1 cellular context compared by ENCODE assay signal in the genomic region with DNA sequence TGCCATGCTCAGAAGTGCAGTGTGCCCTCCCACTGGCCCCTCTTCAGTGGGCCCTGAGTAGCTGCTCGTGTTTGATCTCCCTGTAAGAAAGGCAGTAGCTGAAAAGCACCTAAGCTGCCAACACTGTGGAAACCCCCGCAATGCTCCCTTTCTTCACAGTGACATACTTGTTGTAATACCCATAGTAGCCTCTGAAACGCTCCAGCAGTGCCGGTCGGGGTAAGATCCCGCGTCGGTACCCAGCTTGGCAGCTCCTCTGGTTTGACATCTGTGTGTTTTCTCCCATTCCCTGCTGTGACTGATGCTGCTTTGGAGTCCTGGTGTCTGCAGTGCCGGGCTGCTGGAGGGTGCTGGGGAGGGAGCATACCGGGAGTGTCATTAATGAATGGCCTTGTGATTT.
TF ChIP-seq lines count a peak whose summit lies in the region.

No MANE protein-coding gene starts in this region.

TF ChIP-seq in HepG2, 621 proteins besides CTCF, POLR2A, EP300 and RAD21:
- no peak for TF ChIP-seq ZNF20 (CRISPR knock-in tag; IDR thresholded peaks at IDR 0.05)
- TF ChIP-seq, protein P1, sequence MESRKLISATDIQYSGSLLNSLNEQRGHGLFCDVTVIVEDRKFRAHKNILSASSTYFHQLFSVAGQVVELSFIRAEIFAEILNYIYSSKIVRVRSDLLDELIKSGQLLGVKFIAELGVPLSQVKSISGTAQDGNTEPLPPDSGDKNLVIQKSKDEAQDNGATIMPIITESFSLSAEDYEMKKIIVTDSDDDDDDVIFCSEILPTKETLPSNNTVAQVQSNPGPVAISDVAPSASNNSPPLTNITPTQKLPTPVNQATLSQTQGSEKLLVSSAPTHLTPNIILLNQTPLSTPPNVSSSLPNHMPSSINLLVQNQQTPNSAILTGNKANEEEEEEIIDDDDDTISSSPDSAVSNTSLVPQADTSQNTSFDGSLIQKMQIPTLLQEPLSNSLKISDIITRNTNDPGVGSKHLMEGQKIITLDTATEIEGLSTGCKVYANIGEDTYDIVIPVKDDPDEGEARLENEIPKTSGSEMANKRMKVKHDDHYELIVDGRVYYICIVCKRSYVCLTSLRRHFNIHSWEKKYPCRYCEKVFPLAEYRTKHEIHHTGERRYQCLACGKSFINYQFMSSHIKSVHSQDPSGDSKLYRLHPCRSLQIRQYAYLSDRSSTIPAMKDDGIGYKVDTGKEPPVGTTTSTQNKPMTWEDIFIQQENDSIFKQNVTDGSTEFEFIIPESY (CRISPR knock-in tag; IDR thresholded peaks at IDR 0.05), result peak; percentile 79; the same call in 1 of the 2 replicates
TF ChIP-seq in HepG2: peak in this region for 1.
